Comparison of ENCODE assay signal across 8 cellular contexts in the genomic region with DNA sequence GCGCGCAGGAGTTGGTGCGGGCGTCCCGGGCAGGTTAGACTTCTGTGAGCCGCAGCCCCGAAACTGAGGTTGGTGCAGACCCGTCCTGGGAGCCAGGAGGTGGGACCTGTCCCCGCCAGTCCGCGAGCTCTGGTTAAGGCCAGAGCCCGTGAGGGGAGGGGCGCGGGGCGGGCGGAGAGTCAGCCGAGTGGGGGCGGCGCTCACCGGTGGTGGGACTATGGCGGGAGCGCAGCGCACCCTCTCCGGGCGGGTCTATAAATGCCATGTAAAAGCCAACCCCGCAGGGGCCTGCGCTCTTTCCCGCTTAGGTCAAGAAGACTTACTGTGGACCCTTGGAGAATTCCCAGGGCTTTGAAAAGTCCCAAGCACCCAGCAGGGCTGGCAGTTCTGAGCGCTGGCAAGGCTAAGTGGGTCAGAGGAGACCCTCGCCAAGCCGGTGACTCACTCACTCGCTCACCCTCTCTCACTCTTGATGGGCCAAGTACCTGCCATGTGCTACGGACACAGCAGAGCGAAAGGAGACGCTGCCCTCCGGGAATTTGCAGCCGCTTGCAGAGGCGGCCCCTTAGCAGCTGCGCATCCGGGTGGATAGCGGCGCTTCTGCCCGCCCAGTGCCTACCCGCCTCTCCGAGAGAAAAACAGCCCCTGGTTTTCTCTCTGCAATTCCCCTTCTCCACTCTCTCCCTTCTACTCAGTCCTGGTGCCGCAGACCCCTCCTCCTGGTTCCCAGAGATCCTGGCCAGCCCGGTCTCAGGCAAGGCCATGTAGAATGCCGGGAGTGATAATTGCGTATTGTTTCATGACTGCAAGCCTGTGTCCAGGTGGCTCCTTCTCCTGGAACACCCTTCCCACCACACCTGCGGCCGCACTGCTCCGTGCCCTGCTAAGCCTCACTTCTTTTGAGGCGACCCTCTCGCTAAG. TPM values are rescaled to one million over a fixed set of nuclear protein-coding genes. Genes with fewer than 3 reads are reported as not detected.
DNase-seq lines count a peak whose midpoint lies in the region; ATAC-seq and TF ChIP-seq lines count a peak whose summit lies in the region.

A gene (minus strand): TSS at position 110 of the 921 bp plus-strand sequence. CDS start 19,607 bp downstream, outside the sequence.

- peak within 1 kb of the TSS; percentile 93 for H3K27ac ChIP-seq in left ventricle myocardium inferior (replicated peaks)

- H3K36me3 Mint-ChIP-seq in WTC11 = no peaks in the 10 kb centered on the region

- intact Hi-C loops in left ventricle myocardium inferior (cut with micrococcal nuclease) = no loop called here
- intact Hi-C loops in posterior cingulate gyrus (cut with DNase I) = no loop called here

- CTCF ChIA-PET in WTC11 (lab: Charles Lee) = interaction anchor here (1.1 to 2.3 kb wide), 6 partner anchors 15 to 168 kb away, joined by 3 to 12 read pairs (median 8); no protein-coding TSS in a partner anchor

- peaks cover 16% of the 10 kb centered on the region for H3K4me1 Mint-ChIP-seq in WTC11

- no peak within 1 kb of the TSS for H3K27ac Mint-ChIP-seq in WTC11

- peaks cover 22% of the 10 kb centered on the region for H3K27me3 ChIP-seq in left ventricle myocardium inferior (ENCODE audit: low read depth)

- no peaks in the 10 kb centered on the region for H3K9me3 Mint-ChIP-seq in WTC11

- H3K4me3 ChIP-seq in HFF-Myc (replicated peaks; ENCODE audit: low read depth, low read length) = peak within 1 kb of the TSS; percentile 25
- H3K4me3 ChIP-seq in left ventricle myocardium inferior = peak within 1 kb of the TSS; percentile 76

- no peak for TF ChIP-seq CTCF in HFF-Myc (IDR thresholded peaks at IDR 0.05; ENCODE audit: low read depth, low read length, missing control alignments)
- no peak for TF ChIP-seq CTCF in WTC11 (IDR thresholded peaks at IDR 0.05)
- TF ChIP-seq CTCF in left ventricle myocardium inferior (IDR thresholded peaks at IDR 0.05; ENCODE audit: borderline replicate concordance) = no peak

- peaks cover 56% of the 10 kb centered on the region for H3K27me3 Mint-ChIP-seq in WTC11 (ENCODE audit: low read depth)

- POLR2A ChIA-PET in WTC11 (lab: Charles Lee) = interaction anchor here (0.5 to 1.0 kb wide), 3 partner anchors 10 to 49 kb away, joined by 3 read pairs; no protein-coding TSS in a partner anchor

- DNase-seq in HFF-Myc (ENCODE audit: extremely low read depth, low read depth) (no peak), WTC11 (ENCODE audit: low spot score) (peak; percentile 77), left ventricle myocardium inferior (peak; percentile 85), posterior cingulate gyrus (peak; percentile 41 to 94 (median 76)), NCI-H187 (lab: John Stamatoyannopoulos, UW) (no peak)

- peak within 1 kb of the TSS; percentile 78 for H3K4me3 Mint-ChIP-seq in WTC11

- H3K4me1 ChIP-seq in left ventricle myocardium inferior = peaks cover 30% of the 10 kb centered on the region

- peaks cover 2% of the 10 kb centered on the region for H3K9me3 ChIP-seq in left ventricle myocardium inferior (replicated peaks)

- no peaks in the 10 kb centered on the region for H3K36me3 ChIP-seq in left ventricle myocardium inferior

- ATAC-seq in WTC11 (peak; percentile 81), HG03432 (IDR thresholded peaks at IDR 0.05; ENCODE audit: unreplicated experiment) (no peak), HG03520 (IDR thresholded peaks at IDR 0.05; ENCODE audit: unreplicated experiment) (no peak), GM18498 (IDR thresholded peaks at IDR 0.05; ENCODE audit: unreplicated experiment) (no peak)

TF ChIP-seq in WTC11, 78 proteins besides CTCF, POLR2A, EP300 and RAD21 (continues in another document):
- TF ChIP-seq KAT7 (CRISPR knock-in tag; IDR thresholded peaks at IDR 0.05; ENCODE audit: borderline replicate concordance) = no peak
- TF ChIP-seq, protein P1, sequence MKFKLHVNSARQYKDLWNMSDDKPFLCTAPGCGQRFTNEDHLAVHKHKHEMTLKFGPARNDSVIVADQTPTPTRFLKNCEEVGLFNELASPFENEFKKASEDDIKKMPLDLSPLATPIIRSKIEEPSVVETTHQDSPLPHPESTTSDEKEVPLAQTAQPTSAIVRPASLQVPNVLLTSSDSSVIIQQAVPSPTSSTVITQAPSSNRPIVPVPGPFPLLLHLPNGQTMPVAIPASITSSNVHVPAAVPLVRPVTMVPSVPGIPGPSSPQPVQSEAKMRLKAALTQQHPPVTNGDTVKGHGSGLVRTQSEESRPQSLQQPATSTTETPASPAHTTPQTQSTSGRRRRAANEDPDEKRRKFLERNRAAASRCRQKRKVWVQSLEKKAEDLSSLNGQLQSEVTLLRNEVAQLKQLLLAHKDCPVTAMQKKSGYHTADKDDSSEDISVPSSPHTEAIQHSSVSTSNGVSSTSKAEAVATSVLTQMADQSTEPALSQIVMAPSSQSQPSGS (CRISPR knock-in tag; IDR thresholded peaks at IDR 0.05; ENCODE audit: borderline replicate concordance, low read depth) = no peak
- TF ChIP-seq, protein P2, sequence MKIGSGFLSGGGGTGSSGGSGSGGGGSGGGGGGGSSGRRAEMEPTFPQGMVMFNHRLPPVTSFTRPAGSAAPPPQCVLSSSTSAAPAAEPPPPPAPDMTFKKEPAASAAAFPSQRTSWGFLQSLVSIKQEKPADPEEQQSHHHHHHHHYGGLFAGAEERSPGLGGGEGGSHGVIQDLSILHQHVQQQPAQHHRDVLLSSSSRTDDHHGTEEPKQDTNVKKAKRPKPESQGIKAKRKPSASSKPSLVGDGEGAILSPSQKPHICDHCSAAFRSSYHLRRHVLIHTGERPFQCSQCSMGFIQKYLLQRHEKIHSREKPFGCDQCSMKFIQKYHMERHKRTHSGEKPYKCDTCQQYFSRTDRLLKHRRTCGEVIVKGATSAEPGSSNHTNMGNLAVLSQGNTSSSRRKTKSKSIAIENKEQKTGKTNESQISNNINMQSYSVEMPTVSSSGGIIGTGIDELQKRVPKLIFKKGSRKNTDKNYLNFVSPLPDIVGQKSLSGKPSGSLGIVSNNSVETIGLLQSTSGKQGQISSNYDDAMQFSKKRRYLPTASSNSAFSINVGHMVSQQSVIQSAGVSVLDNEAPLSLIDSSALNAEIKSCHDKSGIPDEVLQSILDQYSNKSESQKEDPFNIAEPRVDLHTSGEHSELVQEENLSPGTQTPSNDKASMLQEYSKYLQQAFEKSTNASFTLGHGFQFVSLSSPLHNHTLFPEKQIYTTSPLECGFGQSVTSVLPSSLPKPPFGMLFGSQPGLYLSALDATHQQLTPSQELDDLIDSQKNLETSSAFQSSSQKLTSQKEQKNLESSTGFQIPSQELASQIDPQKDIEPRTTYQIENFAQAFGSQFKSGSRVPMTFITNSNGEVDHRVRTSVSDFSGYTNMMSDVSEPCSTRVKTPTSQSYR (CRISPR knock-in tag; IDR thresholded peaks at IDR 0.05) = no peak
- TF ChIP-seq, protein P3, sequence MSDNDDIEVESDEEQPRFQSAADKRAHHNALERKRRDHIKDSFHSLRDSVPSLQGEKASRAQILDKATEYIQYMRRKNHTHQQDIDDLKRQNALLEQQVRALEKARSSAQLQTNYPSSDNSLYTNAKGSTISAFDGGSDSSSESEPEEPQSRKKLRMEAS (CRISPR knock-in tag; IDR thresholded peaks at IDR 0.05) = peak; percentile 80; the same call in 1 of the 2 replicates
- TF ChIP-seq MYBL2 (CRISPR knock-in tag; IDR thresholded peaks at IDR 0.05) = no peak
- 0 out of 2 replicates have a peak, but pooled peaks have one; percentile 43 for TF ChIP-seq SMAD4 (CRISPR knock-in tag; IDR thresholded peaks at IDR 0.05)
- TF ChIP-seq, protein P4, sequence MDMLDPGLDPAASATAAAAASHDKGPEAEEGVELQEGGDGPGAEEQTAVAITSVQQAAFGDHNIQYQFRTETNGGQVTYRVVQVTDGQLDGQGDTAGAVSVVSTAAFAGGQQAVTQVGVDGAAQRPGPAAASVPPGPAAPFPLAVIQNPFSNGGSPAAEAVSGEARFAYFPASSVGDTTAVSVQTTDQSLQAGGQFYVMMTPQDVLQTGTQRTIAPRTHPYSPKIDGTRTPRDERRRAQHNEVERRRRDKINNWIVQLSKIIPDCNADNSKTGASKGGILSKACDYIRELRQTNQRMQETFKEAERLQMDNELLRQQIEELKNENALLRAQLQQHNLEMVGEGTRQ (CRISPR knock-in tag; IDR thresholded peaks at IDR 0.05) = no peak
- 0 out of 2 replicates have a peak, but pooled peaks have one; percentile 23 for TF ChIP-seq ZNF317 (CRISPR knock-in tag; IDR thresholded peaks at IDR 0.05; ENCODE audit: borderline replicate concordance, low read depth)
- no peak for TF ChIP-seq NFYB (CRISPR knock-in tag; conservative IDR thresholded peaks at IDR 0.05; ENCODE audit: low read depth)
- 0 out of 2 replicates have a peak, but pooled peaks have one; percentile 4 for TF ChIP-seq GABPB1 (CRISPR knock-in tag; IDR thresholded peaks at IDR 0.05)
- no peak for TF ChIP-seq ZNF138 (CRISPR knock-in tag; conservative IDR thresholded peaks at IDR 0.05)
- TF ChIP-seq, protein P5, sequence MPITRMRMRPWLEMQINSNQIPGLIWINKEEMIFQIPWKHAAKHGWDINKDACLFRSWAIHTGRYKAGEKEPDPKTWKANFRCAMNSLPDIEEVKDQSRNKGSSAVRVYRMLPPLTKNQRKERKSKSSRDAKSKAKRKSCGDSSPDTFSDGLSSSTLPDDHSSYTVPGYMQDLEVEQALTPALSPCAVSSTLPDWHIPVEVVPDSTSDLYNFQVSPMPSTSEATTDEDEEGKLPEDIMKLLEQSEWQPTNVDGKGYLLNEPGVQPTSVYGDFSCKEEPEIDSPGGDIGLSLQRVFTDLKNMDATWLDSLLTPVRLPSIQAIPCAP (CRISPR knock-in tag; IDR thresholded peaks at IDR 0.05) = no peak
- TF ChIP-seq, protein P6, sequence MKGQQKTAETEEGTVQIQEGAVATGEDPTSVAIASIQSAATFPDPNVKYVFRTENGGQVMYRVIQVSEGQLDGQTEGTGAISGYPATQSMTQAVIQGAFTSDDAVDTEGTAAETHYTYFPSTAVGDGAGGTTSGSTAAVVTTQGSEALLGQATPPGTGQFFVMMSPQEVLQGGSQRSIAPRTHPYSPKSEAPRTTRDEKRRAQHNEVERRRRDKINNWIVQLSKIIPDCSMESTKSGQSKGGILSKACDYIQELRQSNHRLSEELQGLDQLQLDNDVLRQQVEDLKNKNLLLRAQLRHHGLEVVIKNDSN (CRISPR knock-in tag; IDR thresholded peaks at IDR 0.05) = 0 out of 2 replicates have a peak, but pooled peaks have one; percentile 17
- no peak for TF ChIP-seq ZNF671 (CRISPR knock-in tag; IDR thresholded peaks at IDR 0.05)
- TF ChIP-seq, protein P7, sequence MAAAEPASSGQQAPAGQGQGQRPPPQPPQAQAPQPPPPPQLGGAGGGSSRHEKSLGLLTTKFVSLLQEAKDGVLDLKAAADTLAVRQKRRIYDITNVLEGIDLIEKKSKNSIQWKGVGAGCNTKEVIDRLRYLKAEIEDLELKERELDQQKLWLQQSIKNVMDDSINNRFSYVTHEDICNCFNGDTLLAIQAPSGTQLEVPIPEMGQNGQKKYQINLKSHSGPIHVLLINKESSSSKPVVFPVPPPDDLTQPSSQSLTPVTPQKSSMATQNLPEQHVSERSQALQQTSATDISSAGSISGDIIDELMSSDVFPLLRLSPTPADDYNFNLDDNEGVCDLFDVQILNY (CRISPR knock-in tag; IDR thresholded peaks at IDR 0.05) = no peak
- no peak for TF ChIP-seq ZNF263 (CRISPR knock-in tag; IDR thresholded peaks at IDR 0.05; ENCODE audit: low read depth)
- no peak for TF ChIP-seq ZBTB21 (CRISPR knock-in tag; IDR thresholded peaks at IDR 0.05; ENCODE audit: borderline replicate concordance)

RNA-seq across cellular contexts. Expression of the gene that starts here (rescaled TPM):
- total RNA-seq in WTC11 (2021) (0.78 to 2.0 TPM (median 1.2 TPM) in 3 replicates), left ventricle myocardium inferior (24.3 TPM)

Comparison
In these comparisons a context has a peak if more than half of its experiments do, and no peak if none do; other contexts are left out.
1. DNase-seq: peak in WTC11 (single experiment), left ventricle myocardium inferior (single experiment) and posterior cingulate gyrus (10 of 10); none in HFF-Myc (single experiment) and NCI-H187 (0 of 2).